ENCODE assay signal across 1 cellular context in the genomic region with DNA sequence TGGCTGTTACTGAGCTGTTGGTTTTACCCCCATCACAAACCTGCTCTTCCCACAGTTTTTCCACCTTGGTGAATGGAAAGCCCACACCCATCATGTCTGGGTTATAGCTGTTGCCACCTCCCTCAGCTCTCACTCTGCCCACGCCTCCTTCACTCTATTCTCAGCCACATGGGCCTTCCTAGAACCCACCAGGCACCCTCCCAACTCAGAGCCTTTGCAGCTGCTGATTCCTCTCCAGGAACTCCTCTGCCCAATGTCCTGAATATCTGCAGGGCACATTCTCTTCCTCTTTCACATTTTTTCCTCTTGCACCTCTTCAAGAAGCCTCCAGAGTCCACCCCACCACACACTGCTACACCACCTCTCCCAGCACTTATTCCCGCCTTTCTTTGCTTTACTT.
TF ChIP-seq lines count a peak whose summit lies in the region.

No MANE protein-coding gene starts in this region.

TF ChIP-seq in HEK293, 187 proteins besides CTCF, POLR2A, EP300 and RAD21 (continued from another document):
- TF ChIP-seq, protein P1, sequence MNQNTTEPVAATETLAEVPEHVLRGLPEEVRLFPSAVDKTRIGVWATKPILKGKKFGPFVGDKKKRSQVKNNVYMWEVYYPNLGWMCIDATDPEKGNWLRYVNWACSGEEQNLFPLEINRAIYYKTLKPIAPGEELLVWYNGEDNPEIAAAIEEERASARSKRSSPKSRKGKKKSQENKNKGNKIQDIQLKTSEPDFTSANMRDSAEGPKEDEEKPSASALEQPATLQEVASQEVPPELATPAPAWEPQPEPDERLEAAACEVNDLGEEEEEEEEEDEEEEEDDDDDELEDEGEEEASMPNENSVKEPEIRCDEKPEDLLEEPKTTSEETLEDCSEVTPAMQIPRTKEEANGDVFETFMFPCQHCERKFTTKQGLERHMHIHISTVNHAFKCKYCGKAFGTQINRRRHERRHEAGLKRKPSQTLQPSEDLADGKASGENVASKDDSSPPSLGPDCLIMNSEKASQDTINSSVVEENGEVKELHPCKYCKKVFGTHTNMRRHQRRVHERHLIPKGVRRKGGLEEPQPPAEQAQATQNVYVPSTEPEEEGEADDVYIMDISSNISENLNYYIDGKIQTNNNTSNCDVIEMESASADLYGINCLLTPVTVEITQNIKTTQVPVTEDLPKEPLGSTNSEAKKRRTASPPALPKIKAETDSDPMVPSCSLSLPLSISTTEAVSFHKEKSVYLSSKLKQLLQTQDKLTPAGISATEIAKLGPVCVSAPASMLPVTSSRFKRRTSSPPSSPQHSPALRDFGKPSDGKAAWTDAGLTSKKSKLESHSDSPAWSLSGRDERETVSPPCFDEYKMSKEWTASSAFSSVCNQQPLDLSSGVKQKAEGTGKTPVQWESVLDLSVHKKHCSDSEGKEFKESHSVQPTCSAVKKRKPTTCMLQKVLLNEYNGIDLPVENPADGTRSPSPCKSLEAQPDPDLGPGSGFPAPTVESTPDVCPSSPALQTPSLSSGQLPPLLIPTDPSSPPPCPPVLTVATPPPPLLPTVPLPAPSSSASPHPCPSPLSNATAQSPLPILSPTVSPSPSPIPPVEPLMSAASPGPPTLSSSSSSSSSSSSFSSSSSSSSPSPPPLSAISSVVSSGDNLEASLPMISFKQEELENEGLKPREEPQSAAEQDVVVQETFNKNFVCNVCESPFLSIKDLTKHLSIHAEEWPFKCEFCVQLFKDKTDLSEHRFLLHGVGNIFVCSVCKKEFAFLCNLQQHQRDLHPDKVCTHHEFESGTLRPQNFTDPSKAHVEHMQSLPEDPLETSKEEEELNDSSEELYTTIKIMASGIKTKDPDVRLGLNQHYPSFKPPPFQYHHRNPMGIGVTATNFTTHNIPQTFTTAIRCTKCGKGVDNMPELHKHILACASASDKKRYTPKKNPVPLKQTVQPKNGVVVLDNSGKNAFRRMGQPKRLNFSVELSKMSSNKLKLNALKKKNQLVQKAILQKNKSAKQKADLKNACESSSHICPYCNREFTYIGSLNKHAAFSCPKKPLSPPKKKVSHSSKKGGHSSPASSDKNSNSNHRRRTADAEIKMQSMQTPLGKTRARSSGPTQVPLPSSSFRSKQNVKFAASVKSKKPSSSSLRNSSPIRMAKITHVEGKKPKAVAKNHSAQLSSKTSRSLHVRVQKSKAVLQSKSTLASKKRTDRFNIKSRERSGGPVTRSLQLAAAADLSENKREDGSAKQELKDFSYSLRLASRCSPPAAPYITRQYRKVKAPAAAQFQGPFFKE (tag by site-specific recombination; IDR thresholded peaks at IDR 0.05; ENCODE audit: borderline replicate concordance) = no peak
- peak; percentile 78 for TF ChIP-seq ZFHX2 (tag by site-specific recombination; conservative IDR thresholded peaks at IDR 0.05)
- no peak for TF ChIP-seq HOXC10 (CRISPR knock-in tag; IDR thresholded peaks at IDR 0.05)
- TF ChIP-seq ZNF341 (tag by site-specific recombination; IDR thresholded peaks at IDR 0.05; ENCODE audit: low read depth) = 0 out of 2 replicates have a peak, but pooled peaks have one; percentile 26
- TF ChIP-seq SETDB1 (IDR thresholded peaks at IDR 0.05; ENCODE audit: insufficient read length, low read length) = no peak
- no peak for TF ChIP-seq REPIN1 (tag by site-specific recombination; IDR thresholded peaks at IDR 0.05; ENCODE audit: low read depth)
- TF ChIP-seq ZNF791 (tag by site-specific recombination; IDR thresholded peaks at IDR 0.05) = no peak
- TF ChIP-seq, protein P2, sequence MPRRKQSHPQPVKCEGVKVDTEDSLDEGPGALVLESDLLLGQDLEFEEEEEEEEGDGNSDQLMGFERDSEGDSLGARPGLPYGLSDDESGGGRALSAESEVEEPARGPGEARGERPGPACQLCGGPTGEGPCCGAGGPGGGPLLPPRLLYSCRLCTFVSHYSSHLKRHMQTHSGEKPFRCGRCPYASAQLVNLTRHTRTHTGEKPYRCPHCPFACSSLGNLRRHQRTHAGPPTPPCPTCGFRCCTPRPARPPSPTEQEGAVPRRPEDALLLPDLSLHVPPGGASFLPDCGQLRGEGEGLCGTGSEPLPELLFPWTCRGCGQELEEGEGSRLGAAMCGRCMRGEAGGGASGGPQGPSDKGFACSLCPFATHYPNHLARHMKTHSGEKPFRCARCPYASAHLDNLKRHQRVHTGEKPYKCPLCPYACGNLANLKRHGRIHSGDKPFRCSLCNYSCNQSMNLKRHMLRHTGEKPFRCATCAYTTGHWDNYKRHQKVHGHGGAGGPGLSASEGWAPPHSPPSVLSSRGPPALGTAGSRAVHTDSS (tag by site-specific recombination; IDR thresholded peaks at IDR 0.05) = no peak
- TF ChIP-seq ZBTB21 (tag by site-specific recombination; IDR thresholded peaks at IDR 0.05) = no peak
- TF ChIP-seq, protein P3, sequence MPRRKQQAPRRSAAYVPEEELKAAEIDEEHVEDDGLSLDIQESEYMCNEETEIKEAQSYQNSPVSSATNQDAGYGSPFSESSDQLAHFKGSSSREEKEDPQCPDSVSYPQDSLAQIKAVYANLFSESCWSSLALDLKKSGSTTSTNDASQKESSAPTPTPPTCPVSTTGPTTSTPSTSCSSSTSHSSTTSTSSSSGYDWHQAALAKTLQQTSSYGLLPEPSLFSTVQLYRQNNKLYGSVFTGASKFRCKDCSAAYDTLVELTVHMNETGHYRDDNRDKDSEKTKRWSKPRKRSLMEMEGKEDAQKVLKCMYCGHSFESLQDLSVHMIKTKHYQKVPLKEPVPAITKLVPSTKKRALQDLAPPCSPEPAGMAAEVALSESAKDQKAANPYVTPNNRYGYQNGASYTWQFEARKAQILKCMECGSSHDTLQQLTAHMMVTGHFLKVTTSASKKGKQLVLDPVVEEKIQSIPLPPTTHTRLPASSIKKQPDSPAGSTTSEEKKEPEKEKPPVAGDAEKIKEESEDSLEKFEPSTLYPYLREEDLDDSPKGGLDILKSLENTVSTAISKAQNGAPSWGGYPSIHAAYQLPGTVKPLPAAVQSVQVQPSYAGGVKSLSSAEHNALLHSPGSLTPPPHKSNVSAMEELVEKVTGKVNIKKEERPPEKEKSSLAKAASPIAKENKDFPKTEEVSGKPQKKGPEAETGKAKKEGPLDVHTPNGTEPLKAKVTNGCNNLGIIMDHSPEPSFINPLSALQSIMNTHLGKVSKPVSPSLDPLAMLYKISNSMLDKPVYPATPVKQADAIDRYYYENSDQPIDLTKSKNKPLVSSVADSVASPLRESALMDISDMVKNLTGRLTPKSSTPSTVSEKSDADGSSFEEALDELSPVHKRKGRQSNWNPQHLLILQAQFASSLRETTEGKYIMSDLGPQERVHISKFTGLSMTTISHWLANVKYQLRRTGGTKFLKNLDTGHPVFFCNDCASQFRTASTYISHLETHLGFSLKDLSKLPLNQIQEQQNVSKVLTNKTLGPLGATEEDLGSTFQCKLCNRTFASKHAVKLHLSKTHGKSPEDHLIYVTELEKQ (tag by site-specific recombination; IDR thresholded peaks at IDR 0.05; ENCODE audit: borderline replicate concordance) = no peak
- no peak for TF ChIP-seq ZNF530 (tag by site-specific recombination; IDR thresholded peaks at IDR 0.05; ENCODE audit: low read depth)
- no peak for TF ChIP-seq SP2 (tag by site-specific recombination; IDR thresholded peaks at IDR 0.05)
- TF ChIP-seq, protein P4, sequence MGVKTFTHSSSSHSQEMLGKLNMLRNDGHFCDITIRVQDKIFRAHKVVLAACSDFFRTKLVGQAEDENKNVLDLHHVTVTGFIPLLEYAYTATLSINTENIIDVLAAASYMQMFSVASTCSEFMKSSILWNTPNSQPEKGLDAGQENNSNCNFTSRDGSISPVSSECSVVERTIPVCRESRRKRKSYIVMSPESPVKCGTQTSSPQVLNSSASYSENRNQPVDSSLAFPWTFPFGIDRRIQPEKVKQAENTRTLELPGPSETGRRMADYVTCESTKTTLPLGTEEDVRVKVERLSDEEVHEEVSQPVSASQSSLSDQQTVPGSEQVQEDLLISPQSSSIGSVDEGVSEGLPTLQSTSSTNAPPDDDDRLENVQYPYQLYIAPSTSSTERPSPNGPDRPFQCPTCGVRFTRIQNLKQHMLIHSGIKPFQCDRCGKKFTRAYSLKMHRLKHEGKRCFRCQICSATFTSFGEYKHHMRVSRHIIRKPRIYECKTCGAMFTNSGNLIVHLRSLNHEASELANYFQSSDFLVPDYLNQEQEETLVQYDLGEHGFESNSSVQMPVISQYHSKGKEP (tag by site-specific recombination; IDR thresholded peaks at IDR 0.05) = no peak
- TF ChIP-seq, protein P5, sequence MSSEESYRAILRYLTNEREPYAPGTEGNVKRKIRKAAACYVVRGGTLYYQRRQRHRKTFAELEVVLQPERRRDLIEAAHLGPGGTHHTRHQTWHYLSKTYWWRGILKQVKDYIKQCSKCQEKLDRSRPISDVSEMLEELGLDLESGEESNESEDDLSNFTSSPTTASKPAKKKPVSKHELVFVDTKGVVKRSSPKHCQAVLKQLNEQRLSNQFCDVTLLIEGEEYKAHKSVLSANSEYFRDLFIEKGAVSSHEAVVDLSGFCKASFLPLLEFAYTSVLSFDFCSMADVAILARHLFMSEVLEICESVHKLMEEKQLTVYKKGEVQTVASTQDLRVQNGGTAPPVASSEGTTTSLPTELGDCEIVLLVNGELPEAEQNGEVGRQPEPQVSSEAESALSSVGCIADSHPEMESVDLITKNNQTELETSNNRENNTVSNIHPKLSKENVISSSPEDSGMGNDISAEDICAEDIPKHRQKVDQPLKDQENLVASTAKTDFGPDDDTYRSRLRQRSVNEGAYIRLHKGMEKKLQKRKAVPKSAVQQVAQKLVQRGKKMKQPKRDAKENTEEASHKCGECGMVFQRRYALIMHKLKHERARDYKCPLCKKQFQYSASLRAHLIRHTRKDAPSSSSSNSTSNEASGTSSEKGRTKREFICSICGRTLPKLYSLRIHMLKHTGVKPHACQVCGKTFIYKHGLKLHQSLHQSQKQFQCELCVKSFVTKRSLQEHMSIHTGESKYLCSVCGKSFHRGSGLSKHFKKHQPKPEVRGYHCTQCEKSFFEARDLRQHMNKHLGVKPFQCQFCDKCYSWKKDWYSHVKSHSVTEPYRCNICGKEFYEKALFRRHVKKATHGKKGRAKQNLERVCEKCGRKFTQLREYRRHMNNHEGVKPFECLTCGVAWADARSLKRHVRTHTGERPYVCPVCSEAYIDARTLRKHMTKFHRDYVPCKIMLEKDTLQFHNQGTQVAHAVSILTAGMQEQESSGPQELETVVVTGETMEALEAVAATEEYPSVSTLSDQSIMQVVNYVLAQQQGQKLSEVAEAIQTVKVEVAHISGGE (tag by site-specific recombination; conservative IDR thresholded peaks at IDR 0.05; ENCODE audit: low read depth) = no peak
- no peak for TF ChIP-seq ZNF394 (tag by site-specific recombination; IDR thresholded peaks at IDR 0.05; ENCODE audit: borderline replicate concordance)
- TF ChIP-seq ZNF19 (tag by site-specific recombination; IDR thresholded peaks at IDR 0.05; ENCODE audit: low read depth) = no peak
- TF ChIP-seq RBAK (tag by site-specific recombination; IDR thresholded peaks at IDR 0.05) = no peak
- TF ChIP-seq EGR2 (tag by site-specific recombination; IDR thresholded peaks at IDR 0.05; ENCODE audit: low read depth) = peak; percentile 83
- TF ChIP-seq ZNF621 (tag by site-specific recombination; IDR thresholded peaks at IDR 0.05) = no peak
- TF ChIP-seq ZNF202 (tag by site-specific recombination; IDR thresholded peaks at IDR 0.05; ENCODE audit: borderline replicate concordance) = no peak
- TF ChIP-seq ZNF302 (tag by site-specific recombination; IDR thresholded peaks at IDR 0.05; ENCODE audit: low read depth) = no peak
TF ChIP-seq in HEK293: peak in this region for 4.
